ENCODE assay signal across 11 cellular contexts in the genomic region with DNA sequence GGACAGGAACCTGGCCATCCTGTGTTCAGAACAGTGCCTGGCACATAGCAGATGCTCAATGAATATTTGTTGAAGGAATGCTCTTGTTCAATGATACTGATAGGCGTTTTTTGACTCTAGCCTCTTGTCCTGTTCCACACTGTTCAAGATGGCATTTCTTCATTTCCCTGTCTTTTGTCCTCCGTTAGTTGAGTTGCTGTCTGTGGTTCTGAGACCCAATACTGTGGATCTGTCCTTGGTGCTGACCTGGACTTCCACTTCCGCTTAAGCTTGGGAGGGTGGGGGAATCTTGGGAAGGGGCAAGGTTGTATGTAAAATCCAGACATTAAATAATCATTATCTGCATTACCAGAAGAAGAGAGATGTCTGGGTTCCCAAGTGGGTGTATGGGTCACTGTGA. TPM values are rescaled to one million over a fixed set of nuclear protein-coding genes. Genes with fewer than 3 reads are reported as not detected.
DNase-seq lines count a peak whose midpoint lies in the region; ATAC-seq, FAIRE-seq and TF ChIP-seq lines count a peak whose summit lies in the region.
"Had no signal": no experiment of that assay in that cellular context is flagged by ENCODE, and none has a peak within 500 bp of the region (broad histone marks: within the 10 kb centered on the region; RNA-seq: fewer than 3 reads in every experiment).

No MANE protein-coding gene starts in this region.

- no peak overlapping the region for H3K4me2 ChIP-seq in astrocyte (ENCODE audit: low read length)

- H3K4me1 ChIP-seq in astrocyte (ENCODE audit: insufficient read depth, low read length): peaks cover 14% of the 10 kb centered on the region

- no peak for TF ChIP-seq CTCF in astrocyte (IDR thresholded peaks at IDR 0.05; ENCODE audit: insufficient read depth, low read depth, low read length)

- ATAC-seq in GM21528 (IDR thresholded peaks at IDR 0.05; ENCODE audit: low FRiP score, unreplicated experiment): no peak
- ATAC-seq: mucosa of descending colon, sciatic nerve had no signal

- H3K4me3 Mint-ChIP-seq in astrocyte (ENCODE audit: unreplicated experiment): no peak overlapping the region

- H3K79me2 ChIP-seq in astrocyte (ENCODE audit: insufficient read depth, low read length): no peaks in the 10 kb centered on the region

- no peaks in the 10 kb centered on the region for H3K36me3 ChIP-seq in astrocyte (ENCODE audit: insufficient read depth, low read length)
- H3K36me3 ChIP-seq: transverse colon had no signal

- peak; percentile 59 for FAIRE-seq in GM12891 (lab: Jason Lieb, UNC)
- peak; percentile 47 for FAIRE-seq in astrocyte (lab: Jason Lieb, UNC)

- peaks cover 2% of the 10 kb centered on the region for H3K9me3 Mint-ChIP-seq in astrocyte (ENCODE audit: unreplicated experiment)

- DNase-seq in GM12891 (ENCODE audit: insufficient read length, low spot score) (no peak), Kasumi-1 (lab: John Stamatoyannopoulos, UW) (peak; percentile 76 to 87), astrocyte (ENCODE audit: low read depth) (peak; percentile 29), kidney glomerular epithelial cell (lab: John Stamatoyannopoulos, UW) (peak; percentile 19), NCI-H345 (lab: John Stamatoyannopoulos, UW) (no peak), germinal center (ENCODE audit: low spot score) (no peak)
- no peak for DNase-seq in effector CD8-positive, alpha-beta T cell (lab: John Stamatoyannopoulos, UW)
- DNase-seq: transverse colon had no signal

- H3K27me3 Mint-ChIP-seq in astrocyte (ENCODE audit: low read depth, unreplicated experiment): peaks cover 30% of the 10 kb centered on the region

- no peaks in the 10 kb centered on the region for H3K36me3 Mint-ChIP-seq in astrocyte (ENCODE audit: low read depth, unreplicated experiment)

- no peak overlapping the region for H3K27ac Mint-ChIP-seq in astrocyte (ENCODE audit: unreplicated experiment)

- peaks cover 8% of the 10 kb centered on the region for H3K27me3 ChIP-seq in astrocyte (ENCODE audit: insufficient read depth, low read length)

- no peaks in the 10 kb centered on the region for H3K9me3 ChIP-seq in astrocyte (ENCODE audit: insufficient read depth, low read depth, low read length)
- H3K9me3 ChIP-seq: mucosa of descending colon, transverse colon had no signal

- H3K4me1 Mint-ChIP-seq in astrocyte (ENCODE audit: low read depth, unreplicated experiment): peaks cover 11% of the 10 kb centered on the region

- H2AFZ ChIP-seq in astrocyte (ENCODE audit: low read depth, low read length): no peak overlapping the region

- H3K4me3 ChIP-seq in astrocyte (ENCODE audit: insufficient read depth, low read depth, low read length): no peak overlapping the region
- H3K4me3 ChIP-seq: mucosa of descending colon, transverse colon had no signal

- H4K20me1 ChIP-seq in astrocyte (ENCODE audit: insufficient read depth, low read length): no peaks in the 10 kb centered on the region

- no peak overlapping the region for H3K27ac ChIP-seq in astrocyte (ENCODE audit: low read depth, low read length)
- H3K27ac ChIP-seq: transverse colon had no signal

- no peak for TF ChIP-seq POLR2A in GM12891 (IDR thresholded peaks at IDR 0.05; ENCODE audit: low read depth, low read length)

- no peak overlapping the region for H3K9ac ChIP-seq in astrocyte (ENCODE audit: low read length)

TF ChIP-seq in GM12891, 5 proteins besides CTCF, POLR2A, EP300 and RAD21:
- peak; percentile 71 for TF ChIP-seq SPI1 (IDR thresholded peaks at IDR 0.05; ENCODE audit: low read depth, low read length)
- no peak for TF ChIP-seq POU2F2 (IDR thresholded peaks at IDR 0.05; ENCODE audit: low read depth, low read length)

RNA-seq across cellular contexts. Expression of a gene that starts 8.3 kb away (rescaled TPM):
- polyA plus RNA-seq in GM12891 (2012; ENCODE audit: low read depth, missing spikeins): 51.3 TPM
- total RNA-seq in astrocyte: 2.6 and 3.6 TPM in 2 replicates

RNA-seq across cellular contexts. Expression of a gene that starts 13.2 kb away (rescaled TPM):
- polyA plus RNA-seq in GM12891 (2012; ENCODE audit: low read depth, missing spikeins): 0.33 TPM
- not detected in 2 replicates for total RNA-seq in astrocyte

RNA-seq across cellular contexts. Expression of a gene that starts 34.3 kb away (rescaled TPM):
- polyA plus RNA-seq in GM12891 (2012; ENCODE audit: low read depth, missing spikeins): 24.8 TPM
- 35.0 and 37.0 TPM in 2 replicates for total RNA-seq in astrocyte

RNA-seq across cellular contexts. Expression of a gene that starts 38.1 kb away (rescaled TPM):
- 2.1 TPM for polyA plus RNA-seq in GM12891 (2012; ENCODE audit: low read depth, missing spikeins)
- total RNA-seq in astrocyte: 10.1 and 11.9 TPM in 2 replicates

Comparison
In these comparisons a context has a peak if more than half of its experiments do, and no peak if none do; other contexts are left out.
1. DNase-seq: peak in Kasumi-1 (2 of 2), astrocyte (single experiment) and kidney glomerular epithelial cell (single experiment); none in GM12891 (single experiment), NCI-H345 (single experiment), effector CD8-positive, alpha-beta T cell (single experiment) and germinal center (single experiment).